Comparison of ENCODE assay signal across 28 cellular contexts in genomic region chr11:1649021-1649420, GRCh38. TPM values are rescaled to one million over a fixed set of nuclear protein-coding genes. Genes with fewer than 3 reads are reported as not detected.
"Had no signal": no experiment of that assay in that cellular context is flagged by ENCODE, and none has a peak within 500 bp of the region (broad histone marks: within the 10 kb centered on the region; RNA-seq: fewer than 3 reads in every experiment).

No MANE protein-coding gene starts in this region.

- FAIRE-seq: astrocyte, K562, RCC 7860 had no signal

- H3K27ac Mint-ChIP-seq: activated CD8-positive, alpha-beta T cell treated with anti-CD3 and anti-CD28 coated beads for 36 hours; activated naive CD8-positive, alpha-beta T cell treated with anti-CD3 and anti-CD28 coated beads, Interleukin-2, amount 10 ng/mL, durations not matched to agents 7 days and 5 days; activated T-cell treated with anti-CD3 and anti-CD28 coated beads, Interleukin-2, amount 50 U/mL, for 72 hours; activated T-helper 2 cell treated with anti-CD3 and anti-CD28 coated beads, Interferon-gamma antibody, Interleukin-2, Interleukin-4, amounts not matched to agents 10 μg/mL and 5 μg/mL and 100 μg/mL, durations not matched to agents 14 hours and 24 hours and 36 hours; brain; T-helper 17 cell; WTC11 had no signal

- H3K4me1 Mint-ChIP-seq: activated naive CD8-positive, alpha-beta T cell treated with anti-CD3 and anti-CD28 coated beads, Interleukin-2, amount 10 ng/mL, durations not matched to agents 7 days and 5 days; central memory CD8-positive, alpha-beta T cell; WTC11 had no signal

- H3K4me3 ChIP-seq: K562 had no signal

- DNase-seq: activated CD4-positive, alpha-beta T cell treated with anti-CD3 and anti-CD28 coated beads, Interleukin-2, amount 50 U/mL, for 1 hour; activated CD8-positive, alpha-beta memory T cell treated with anti-CD3 and anti-CD28 coated beads, Interleukin-2, amount 50 U/mL, for 4 hours; activated CD8-positive, alpha-beta T cell treated with anti-CD3 and anti-CD28 coated beads for 36 hours; activated gamma-delta T cell treated with Interleukin-2 at 50 U/mL for 16 hours; activated naive CD4-positive, alpha-beta T cell treated with anti-CD3 and anti-CD28 coated beads, Interleukin-2, amount 50 U/mL, for 16 hours; activated naive CD8-positive, alpha-beta T cell treated with anti-CD3 and anti-CD28 coated beads, Interleukin-2, amount 10 ng/mL, durations not matched to agents 7 days and 5 days; activated T-cell treated with anti-CD3 and anti-CD28 coated beads, Interleukin-2, amount 50 U/mL, for 72 hours; Karpas-422; MM.1S; NCI-H1105; NCI-H1694 treated with DMSO at 0.1 percent for 48 hours; NCI-H2029 treated with DMSO at 0.1 percent for 48 hours; NCI-H345; NCI-H510A; NCI-H526 treated with DMSO at 0.1 percent for 48 hours; NCI-H82; PC-3; SHP77 treated with DMSO at 0.1 percent for 48 hours; T-helper 17 cell; T-helper 9 cell had no signal

- H3K9me3 Mint-ChIP-seq: activated CD8-positive, alpha-beta T cell treated with anti-CD3 and anti-CD28 coated beads for 36 hours; activated naive CD8-positive, alpha-beta T cell treated with anti-CD3 and anti-CD28 coated beads, Interleukin-2, amount 10 ng/mL, durations not matched to agents 7 days and 5 days; activated T-cell treated with anti-CD3 and anti-CD28 coated beads, Interleukin-2, amount 50 U/mL, for 72 hours; activated T-helper 2 cell treated with anti-CD3 and anti-CD28 coated beads, Interferon-gamma antibody, Interleukin-2, Interleukin-4, amounts not matched to agents 10 μg/mL and 5 μg/mL and 100 μg/mL, durations not matched to agents 14 hours and 24 hours and 36 hours; brain; central memory CD8-positive, alpha-beta T cell; WTC11 had no signal

- H3K36me3 Mint-ChIP-seq: activated naive CD8-positive, alpha-beta T cell treated with anti-CD3 and anti-CD28 coated beads, Interleukin-2, amount 10 ng/mL, durations not matched to agents 7 days and 5 days; brain; WTC11 had no signal

- H3K4me3 Mint-ChIP-seq: activated CD8-positive, alpha-beta T cell treated with anti-CD3 and anti-CD28 coated beads for 36 hours; activated naive CD8-positive, alpha-beta T cell treated with anti-CD3 and anti-CD28 coated beads, Interleukin-2, amount 10 ng/mL, durations not matched to agents 7 days and 5 days; activated T-cell treated with anti-CD3 and anti-CD28 coated beads, Interleukin-2, amount 50 U/mL, for 72 hours; brain; central memory CD8-positive, alpha-beta T cell; T-helper 17 cell; WTC11 had no signal

RNA-seq across cellular contexts. Expression of gene KRTAP5-5, which starts 19.4 kb away (rescaled TPM):
- total RNA-seq: activated CD8-positive, alpha-beta T cell treated with anti-CD3 and anti-CD28 coated beads for 36 hours; activated naive CD8-positive, alpha-beta T cell treated with anti-CD3 and anti-CD28 coated beads, Interleukin-2, amount 10 ng/mL, durations not matched to agents 7 days and 5 days; activated T-cell treated with anti-CD3 and anti-CD28 coated beads, Interleukin-2, amount 50 U/mL, for 72 hours; activated T-helper 2 cell treated with anti-CD3 and anti-CD28 coated beads, Interferon-gamma antibody, Interleukin-2, Interleukin-4, amounts not matched to agents 10 μg/mL and 5 μg/mL and 100 μg/mL, durations not matched to agents 14 hours and 24 hours and 36 hours; astrocyte; K562; PC-3; SK-MEL-5; T-helper 17 cell; WTC11 had no signal
- polyA plus RNA-seq: K562 had no signal

RNA-seq across cellular contexts. Expression of gene KRTAP5-4, which starts 27.1 kb away (rescaled TPM):
- total RNA-seq: activated CD8-positive, alpha-beta T cell treated with anti-CD3 and anti-CD28 coated beads for 36 hours; activated naive CD8-positive, alpha-beta T cell treated with anti-CD3 and anti-CD28 coated beads, Interleukin-2, amount 10 ng/mL, durations not matched to agents 7 days and 5 days; activated T-cell treated with anti-CD3 and anti-CD28 coated beads, Interleukin-2, amount 50 U/mL, for 72 hours; activated T-helper 2 cell treated with anti-CD3 and anti-CD28 coated beads, Interferon-gamma antibody, Interleukin-2, Interleukin-4, amounts not matched to agents 10 μg/mL and 5 μg/mL and 100 μg/mL, durations not matched to agents 14 hours and 24 hours and 36 hours; astrocyte; K562; PC-3; SK-MEL-5; T-helper 17 cell; WTC11 had no signal
- polyA plus RNA-seq: K562 had no signal

RNA-seq across cellular contexts. Expression of gene KRTAP5-3, which starts 40.8 kb away (rescaled TPM):
- total RNA-seq: activated CD8-positive, alpha-beta T cell treated with anti-CD3 and anti-CD28 coated beads for 36 hours; activated naive CD8-positive, alpha-beta T cell treated with anti-CD3 and anti-CD28 coated beads, Interleukin-2, amount 10 ng/mL, durations not matched to agents 7 days and 5 days; activated T-cell treated with anti-CD3 and anti-CD28 coated beads, Interleukin-2, amount 50 U/mL, for 72 hours; activated T-helper 2 cell treated with anti-CD3 and anti-CD28 coated beads, Interferon-gamma antibody, Interleukin-2, Interleukin-4, amounts not matched to agents 10 μg/mL and 5 μg/mL and 100 μg/mL, durations not matched to agents 14 hours and 24 hours and 36 hours; astrocyte; K562; PC-3; SK-MEL-5; T-helper 17 cell; WTC11 had no signal
- polyA plus RNA-seq: K562 had no signal

RNA-seq across cellular contexts. Expression of gene KRTAP5-6, which starts 48.0 kb away (rescaled TPM):
- total RNA-seq: activated CD8-positive, alpha-beta T cell treated with anti-CD3 and anti-CD28 coated beads for 36 hours; activated naive CD8-positive, alpha-beta T cell treated with anti-CD3 and anti-CD28 coated beads, Interleukin-2, amount 10 ng/mL, durations not matched to agents 7 days and 5 days; activated T-cell treated with anti-CD3 and anti-CD28 coated beads, Interleukin-2, amount 50 U/mL, for 72 hours; activated T-helper 2 cell treated with anti-CD3 and anti-CD28 coated beads, Interferon-gamma antibody, Interleukin-2, Interleukin-4, amounts not matched to agents 10 μg/mL and 5 μg/mL and 100 μg/mL, durations not matched to agents 14 hours and 24 hours and 36 hours; astrocyte; K562; PC-3; SK-MEL-5; T-helper 17 cell had no signal
- polyA plus RNA-seq: K562 had no signal

RNA-seq across cellular contexts. Expression of gene KRTAP5-2, which starts 50.9 kb away (rescaled TPM):
- total RNA-seq: activated CD8-positive, alpha-beta T cell treated with anti-CD3 and anti-CD28 coated beads for 36 hours; activated naive CD8-positive, alpha-beta T cell treated with anti-CD3 and anti-CD28 coated beads, Interleukin-2, amount 10 ng/mL, durations not matched to agents 7 days and 5 days; activated T-cell treated with anti-CD3 and anti-CD28 coated beads, Interleukin-2, amount 50 U/mL, for 72 hours; activated T-helper 2 cell treated with anti-CD3 and anti-CD28 coated beads, Interferon-gamma antibody, Interleukin-2, Interleukin-4, amounts not matched to agents 10 μg/mL and 5 μg/mL and 100 μg/mL, durations not matched to agents 14 hours and 24 hours and 36 hours; astrocyte; K562; PC-3; T-helper 17 cell; WTC11 had no signal
- polyA plus RNA-seq: K562 had no signal
